Comparison of ENCODE assay signal across 16 cellular contexts in genomic region chr5:132256086-132256782, GRCh38. TPM values are rescaled to one million over a fixed set of nuclear protein-coding genes. Genes with fewer than 3 reads are reported as not detected.
DNase-seq lines count a peak whose midpoint lies in the region; ATAC-seq and TF ChIP-seq lines count a peak whose summit lies in the region.
"Had no signal": no experiment of that assay in that cellular context is flagged by ENCODE, and none has a peak within 500 bp of the region (broad histone marks: within the 10 kb centered on the region; RNA-seq: fewer than 3 reads in every experiment).

No MANE protein-coding gene starts in this region.

- H3K9ac ChIP-seq in Karpas-422 (ENCODE audit: low read length), result no peak overlapping the region

- H3K4me3 Mint-ChIP-seq in activated naive CD8-positive, alpha-beta T cell, result peak overlapping the region; percentile 63
- no peak overlapping the region for H3K4me3 Mint-ChIP-seq in activated naive CD8-positive, alpha-beta T cell treated with anti-CD3 and anti-CD28 coated beads, Interleukin-2, amount 50 U/mL, for 24 hours
- H3K4me3 Mint-ChIP-seq in naive thymus-derived CD8-positive, alpha-beta T cell, result peak overlapping the region in 7 of 10 donors; percentile 20 to 82 (median 40)

- no peaks in the 10 kb centered on the region for H3K79me2 ChIP-seq in Karpas-422 (ENCODE audit: low read length)

- peaks cover 10 to 33% of the 10 kb centered on the region in 2 donors for H3K4me1 ChIP-seq in breast epithelium
- H3K4me1 ChIP-seq in Karpas-422 (ENCODE audit: low read length), result no peaks in the 10 kb centered on the region

- intact Hi-C loops in breast epithelium (cut with DNase I; ENCODE audit: low total_unique reads), result no loop called here

- no peak overlapping the region for H2AFZ ChIP-seq in Karpas-422 (ENCODE audit: low read length)

- H4K20me1 ChIP-seq in Karpas-422 (ENCODE audit: insufficient read depth, low read depth, low read length), result no peaks in the 10 kb centered on the region

- H3K4me3 ChIP-seq in breast epithelium, result peak overlapping the region in 1 of 3 donors; percentile 96
- no peak overlapping the region for H3K4me3 ChIP-seq in Karpas-422 (ENCODE audit: low read length)

- H3K9me3 Mint-ChIP-seq in activated naive CD8-positive, alpha-beta T cell (ENCODE audit: low read depth), result no peaks in the 10 kb centered on the region
- H3K9me3 Mint-ChIP-seq in activated naive CD8-positive, alpha-beta T cell treated with anti-CD3 and anti-CD28 coated beads, Interleukin-2, amount 50 U/mL, for 24 hours, result no peaks in the 10 kb centered on the region
- H3K9me3 Mint-ChIP-seq in naive thymus-derived CD8-positive, alpha-beta T cell, result no peaks in the 10 kb centered on the region

- H3K4me2 ChIP-seq in Karpas-422 (ENCODE audit: low read depth, low read length, poor library complexity, severe bottlenecking), result no peak overlapping the region

- POLR2A ChIA-PET in naive thymus-derived CD8-positive, alpha-beta T cell (lab: Charles Lee), result no interaction called here

- no peak overlapping the region for H3K27ac Mint-ChIP-seq in activated naive CD8-positive, alpha-beta T cell
- H3K27ac Mint-ChIP-seq in activated naive CD8-positive, alpha-beta T cell treated with anti-CD3 and anti-CD28 coated beads, Interleukin-2, amount 50 U/mL, for 24 hours, result no peak overlapping the region
- H3K27ac Mint-ChIP-seq in naive thymus-derived CD8-positive, alpha-beta T cell, result no peak overlapping the region

- H3K4me1 Mint-ChIP-seq in activated naive CD8-positive, alpha-beta T cell (ENCODE audit: low read depth), result peaks cover 17% of the 10 kb centered on the region
- H3K4me1 Mint-ChIP-seq in activated naive CD8-positive, alpha-beta T cell treated with anti-CD3 and anti-CD28 coated beads, Interleukin-2, amount 50 U/mL, for 24 hours, result peaks cover 22% of the 10 kb centered on the region
- H3K4me1 Mint-ChIP-seq in naive thymus-derived CD8-positive, alpha-beta T cell, result peaks cover 12 to 14% (median 13%) of the 10 kb centered on the region in 4 donors

- no peak for TF ChIP-seq POLR2A in breast epithelium (IDR thresholded peaks at IDR 0.05)

- no peaks in the 10 kb centered on the region for H3K9me2 ChIP-seq in Karpas-422 (replicated peaks; ENCODE audit: insufficient read depth, low read length)

- no peaks in the 10 kb centered on the region for H3K36me3 ChIP-seq in breast epithelium
- no peaks in the 10 kb centered on the region for H3K36me3 ChIP-seq in Karpas-422 (ENCODE audit: insufficient read depth, low read length)
- H3K36me3 ChIP-seq: stomach had no signal

- DNase-seq in activated naive CD8-positive, alpha-beta T cell treated with anti-CD3 and anti-CD28 coated beads, Interleukin-2, amount 50 U/mL, for 24 hours, result no peak
- peak in 1 of 2 donors; percentile 17 for DNase-seq in breast epithelium (ENCODE audit: low spot score in 2 of 2)
- peak in 1 of 10 donors; percentile 24 for DNase-seq in naive thymus-derived CD8-positive, alpha-beta T cell
- peak; percentile 20 for DNase-seq in ureter (ENCODE audit: low spot score)
- no peak for DNase-seq in kidney glomerular epithelial cell (lab: John Stamatoyannopoulos, UW)
- no peak for DNase-seq in Karpas-422
- no peak for DNase-seq in SHP77 (lab: John Stamatoyannopoulos, UW)
- DNase-seq: foreskin keratinocyte; H7; left ventricle myocardium superior; NCI-H1694; NCI-H446 treated with DMSO at 0.1 percent for 48 hours; SHP77 treated with DMSO at 0.1 percent for 48 hours; stimulated activated CD4-positive, alpha-beta T cell treated with anti-CD3 and anti-CD28 coated beads, Interleukin-15, amount 100 ng/mL, for 24 hours; stomach had no signal

- H3K27me3 ChIP-seq in breast epithelium (no peaks in the 10 kb centered on the region), Karpas-422 (ENCODE audit: low read length) (no peaks in the 10 kb centered on the region)
- H3K27me3 ChIP-seq: foreskin keratinocyte had no signal

- H3K27me3 Mint-ChIP-seq in activated naive CD8-positive, alpha-beta T cell, result peaks cover 7% of the 10 kb centered on the region
- H3K27me3 Mint-ChIP-seq in activated naive CD8-positive, alpha-beta T cell treated with anti-CD3 and anti-CD28 coated beads, Interleukin-2, amount 50 U/mL, for 24 hours, result peaks cover 18% of the 10 kb centered on the region
- H3K27me3 Mint-ChIP-seq in naive thymus-derived CD8-positive, alpha-beta T cell, result peaks cover 6 to 35% (median 18%) of the 10 kb centered on the region in 5 donors

- no peak for TF ChIP-seq CTCF in breast epithelium (IDR thresholded peaks at IDR 0.05)

- H3K36me3 Mint-ChIP-seq in activated naive CD8-positive, alpha-beta T cell, result no peaks in the 10 kb centered on the region
- H3K36me3 Mint-ChIP-seq in activated naive CD8-positive, alpha-beta T cell treated with anti-CD3 and anti-CD28 coated beads, Interleukin-2, amount 50 U/mL, for 24 hours (ENCODE audit: low read depth), result no peaks in the 10 kb centered on the region
- H3K36me3 Mint-ChIP-seq in naive thymus-derived CD8-positive, alpha-beta T cell, result no peaks in the 10 kb centered on the region

- H3K27ac ChIP-seq in breast epithelium (peak overlapping the region; percentile 90 to 95), Karpas-422 (ENCODE audit: low read length) (no peak overlapping the region)
- H3K27ac ChIP-seq: foreskin keratinocyte had no signal

- ATAC-seq in activated naive CD8-positive, alpha-beta T cell treated with anti-CD3 and anti-CD28 coated beads, Interleukin-2, amount 50 U/mL, for 24 hours, result no peak
- ATAC-seq in naive thymus-derived CD8-positive, alpha-beta T cell, result no peak
- ATAC-seq: foreskin keratinocyte, left ventricle myocardium superior had no signal

- H3K9me3 ChIP-seq in breast epithelium (no peaks in the 10 kb centered on the region), Karpas-422 (ENCODE audit: low read length) (no peaks in the 10 kb centered on the region)
- H3K9me3 ChIP-seq: stomach had no signal

RNA-seq across cellular contexts. Expression of gene PDLIM4, which starts 1.3 kb away (rescaled TPM):
- 100 to 1,000 TPM in 1 of 3 donors, 10 to 100 TPM in 1, 1 to 10 TPM in 1; 9.0 to 102 (median 71.4) TPM for total RNA-seq in breast epithelium
- total RNA-seq in naive thymus-derived CD8-positive, alpha-beta T cell, result not detected
- polyA plus RNA-seq in naive thymus-derived CD8-positive, alpha-beta T cell, result not detected
- 33.9 TPM for total RNA-seq in ureter
- total RNA-seq in Karpas-422 (2014; rRNA removed; shearing (Covaris generic); ENCODE audit: low replicate concordance), result not detected in 2 replicates

RNA-seq across cellular contexts. Expression of gene P4HA2, which starts 28.6 kb away (rescaled TPM):
- total RNA-seq in breast epithelium (10 to 100 TPM; 21.8 to 34.8 (median 26.2) TPM), ureter (39.7 TPM)
- total RNA-seq in naive thymus-derived CD8-positive, alpha-beta T cell, result not detected
- polyA plus RNA-seq in naive thymus-derived CD8-positive, alpha-beta T cell, result 1 to 10 TPM in 1 of 3 donors, not detected in 2; 1.2 TPM
- total RNA-seq in Karpas-422 (2014; rRNA removed; shearing (Covaris generic); ENCODE audit: low replicate concordance), result 0.18 TPM in 1 of 2 replicates, not detected in the other

RNA-seq across cellular contexts. Expression of gene SLC22A4, which starts 38.0 kb away (rescaled TPM):
- 1 to 10 TPM; 1.3 to 4.5 (median 2.3) TPM for total RNA-seq in breast epithelium
- not detected for total RNA-seq in naive thymus-derived CD8-positive, alpha-beta T cell
- polyA plus RNA-seq in naive thymus-derived CD8-positive, alpha-beta T cell, result not detected
- total RNA-seq in ureter, result 3.1 TPM
- total RNA-seq in Karpas-422 (2014; rRNA removed; shearing (Covaris generic); ENCODE audit: low replicate concordance), result 0.52 TPM in 1 of 2 replicates, not detected in the other

Comparison
In these comparisons a context has a peak if more than half of its experiments do, and no peak if none do; other contexts are left out.
1. RNA of gene P4HA2, which starts 28.6 kb away (total RNA-seq): 39.7 TPM in ureter (single experiment) and 21.8 to 34.8 TPM in breast epithelium; 0.18 TPM in Karpas-422 and not detected in naive thymus-derived CD8-positive, alpha-beta T cell; every median in the first group is over 10 times any median in the second.